ENCODE assay signal across 12 cellular contexts in the genomic region with DNA sequence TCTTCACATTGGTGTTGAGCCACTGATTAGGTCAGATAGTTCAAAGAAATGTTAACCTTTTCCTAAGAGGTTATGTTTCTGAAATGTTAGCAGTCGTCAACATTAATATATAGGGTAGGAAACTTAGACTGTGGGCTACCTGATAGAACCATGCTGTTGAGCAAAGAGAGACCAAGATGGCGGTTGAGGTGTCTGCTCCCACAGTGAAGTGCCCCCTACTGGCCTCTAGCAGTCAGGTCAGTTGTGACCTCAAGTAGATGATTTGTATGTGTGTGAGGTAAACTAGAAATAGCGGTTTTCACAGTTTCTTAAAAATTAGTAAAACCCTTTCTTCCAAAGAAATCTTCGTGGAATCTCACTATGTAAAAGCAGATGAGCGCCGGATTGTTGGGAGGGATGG. TPM values are rescaled to one million over a fixed set of nuclear protein-coding genes. Genes with fewer than 3 reads are reported as not detected.
DNase-seq lines count a peak whose midpoint lies in the region; ATAC-seq and TF ChIP-seq lines count a peak whose summit lies in the region.
"Had no signal": no experiment of that assay in that cellular context is flagged by ENCODE, and none has a peak within 500 bp of the region (broad histone marks: within the 10 kb centered on the region; RNA-seq: fewer than 3 reads in every experiment).

No MANE protein-coding gene starts in this region.

- peak; percentile 67 for TF ChIP-seq CTCF in 22Rv1 (IDR thresholded peaks at IDR 0.05)
- TF ChIP-seq CTCF in GM12872 (IDR thresholded peaks at IDR 0.05; ENCODE audit: insufficient read depth, low read depth, low read length): peak; percentile 64; the same call in 2 of the 3 replicates
- TF ChIP-seq CTCF in PC-9 (conservative IDR thresholded peaks at IDR 0.05): peak; percentile 61
- TF ChIP-seq CTCF in fibroblast of mammary gland (conservative IDR thresholded peaks at IDR 0.05; ENCODE audit: control insufficient read depth, insufficient read depth, low read depth, low read length): peak; percentile 36

- no peaks in the 10 kb centered on the region for H3K4me1 ChIP-seq in PC-9 (replicated peaks; ENCODE audit: insufficient read depth)

- H3K9me2 ChIP-seq in PC-9 (ENCODE audit: insufficient read depth): no peaks in the 10 kb centered on the region

- intact Hi-C loops in PC-9 (cut with micrococcal nuclease; ENCODE audit: unreplicated experiment): no loop called here

- peaks cover 18% of the 10 kb centered on the region for H3K36me3 ChIP-seq in PC-9 (ENCODE audit: low read depth)

- H3K4me2 ChIP-seq in PC-9: no peak overlapping the region

- no peak overlapping the region for H2AFZ ChIP-seq in PC-9

- no TSS peak for BruUV-seq in PC-9 (replicated peaks; lab: Mats Ljungman, UMichigan)

- H3K4me3 ChIP-seq in PC-9 (no peak overlapping the region), fibroblast of mammary gland (ENCODE audit: control insufficient read depth, low read depth, low read length) (no peak overlapping the region)
- H3K4me3 ChIP-seq: SK-N-MC had no signal

- no peaks in the 10 kb centered on the region for H3K9me3 ChIP-seq in PC-9 (ENCODE audit: insufficient read depth, low read depth)

- POLR2A ChIA-PET in PC-9 (lab: Charles Lee; ENCODE audit: unreplicated experiment): no interaction called here

- peaks cover 5% of the 10 kb centered on the region; the same call in 1 of the 2 replicates for H4K20me1 ChIP-seq in PC-9 (ENCODE audit: insufficient read depth)

- ATAC-seq in HG02973 (IDR thresholded peaks at IDR 0.05; ENCODE audit: unreplicated experiment): no peak
- ATAC-seq in HG03175 (IDR thresholded peaks at IDR 0.05; ENCODE audit: unreplicated experiment): no peak
- ATAC-seq in HG03342 (IDR thresholded peaks at IDR 0.05; ENCODE audit: unreplicated experiment): no peak

- no peaks in the 10 kb centered on the region for H3K79me2 ChIP-seq in PC-9 (ENCODE audit: low read depth)

- CTCF ChIA-PET in PC-9 (lab: Charles Lee): no interaction called here

- H3K27ac ChIP-seq in 22Rv1 (no peak overlapping the region), PC-9 (no peak overlapping the region)
- H3K27ac ChIP-seq: SK-N-MC had no signal

- H3K27me3 ChIP-seq in PC-9 (ENCODE audit: insufficient read depth, low read depth): no peaks in the 10 kb centered on the region

- H3F3A ChIP-seq in PC-9 (ENCODE audit: insufficient read depth, low read depth): peaks cover 3% of the 10 kb centered on the region; the same call in 1 of the 2 replicates

- DNase-seq in PC-9 (no peak), fibroblast of mammary gland (ENCODE audit: low read depth) (no peak), SHP77 treated with DMSO at 0.1 percent for 48 hours (lab: John Stamatoyannopoulos, UW) (no peak)
- DNase-seq: activated CD4-positive, alpha-beta T cell treated with anti-CD3 and anti-CD28 coated beads, Interleukin-2, amount 50 U/mL, for 4 hours; CD8-positive, alpha-beta memory T cell; NCI-H2227 treated with DMSO at 0.1 percent for 48 hours had no signal

RNA-seq across cellular contexts. Expression of a gene that starts 40.3 kb away (rescaled TPM):
- total RNA-seq in PC-9 (2021): 53.3 and 65.8 TPM in 2 replicates
